Comparison of ENCODE assay signal across 1 cellular context in the genomic region with DNA sequence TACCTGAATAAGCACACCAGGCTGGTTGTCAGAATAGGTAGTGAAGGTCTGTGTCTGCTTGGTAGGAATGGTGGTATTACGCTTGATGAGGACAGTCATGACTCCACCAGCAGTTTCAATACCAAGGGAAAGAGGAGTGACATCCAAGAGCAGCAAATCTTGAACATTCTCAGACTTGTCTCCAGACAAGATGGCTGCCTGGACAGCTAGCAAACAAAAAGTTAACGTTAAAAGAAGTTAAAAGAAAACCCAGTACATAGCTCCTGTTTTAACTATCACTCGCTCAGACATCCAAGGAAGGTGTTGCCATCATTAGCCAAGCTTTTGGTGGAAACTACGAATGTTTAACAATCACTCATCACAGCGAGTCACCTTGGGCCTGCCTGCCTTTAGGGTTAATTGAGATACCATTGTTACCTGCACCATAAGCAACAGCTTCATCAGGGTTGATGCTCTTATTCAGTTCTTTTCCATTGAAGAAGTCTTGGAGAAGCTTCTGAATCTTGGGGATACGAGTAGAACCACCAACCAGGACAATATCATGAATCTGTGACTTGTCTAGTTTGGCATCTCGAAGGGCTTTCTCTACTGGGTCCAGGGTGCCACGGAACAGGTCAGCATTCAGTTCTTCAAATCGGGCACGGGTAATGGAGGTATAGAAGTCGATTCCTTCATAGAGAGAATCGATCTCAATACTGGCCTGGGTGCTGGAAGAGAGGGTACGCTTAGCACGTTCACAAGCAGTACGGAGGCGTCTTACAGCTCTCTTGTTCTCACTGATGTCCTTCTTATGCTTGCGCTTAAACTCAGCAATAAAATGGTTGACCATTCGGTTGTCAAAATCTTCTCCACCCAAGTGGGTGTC.
A peak's percentile ranks its signal among the peaks of the same experiment; 100 is the strongest.
TF ChIP-seq lines count a peak whose summit lies in the region.

No MANE protein-coding gene starts in this region.

TF ChIP-seq in HepG2, 621 proteins besides CTCF, POLR2A, EP300 and RAD21:
- TF ChIP-seq RBFOX2 (IDR thresholded peaks at IDR 0.05; ENCODE audit: low read depth, low read length) (peak; percentile 46; the same call in 1 of the 2 replicates), TBX2 (CRISPR knock-in tag; IDR thresholded peaks at IDR 0.05; ENCODE audit: borderline replicate concordance) (0 out of 2 replicates have a peak, but pooled peaks have one; percentile 8)
TF ChIP-seq in HepG2: peak in this region for 2; not testable (repeated sequence) for 619.
